10 cellular contexts compared by ENCODE assay signal in genomic region chr6:69729870-69730449, GRCh38.
A peak's percentile ranks its signal among the peaks of the same experiment; 100 is the strongest.
DNase-seq lines count a peak whose midpoint lies in the region; ATAC-seq and TF ChIP-seq lines count a peak whose summit lies in the region.
"Had no signal": no experiment of that assay in that cellular context is flagged by ENCODE, and none has a peak within 500 bp of the region (broad histone marks: within the 10 kb centered on the region; RNA-seq: fewer than 3 reads in every experiment).

No MANE protein-coding gene starts in this region.

- ATAC-seq in foreskin keratinocyte, result no peak
- ATAC-seq in stimulated activated effector memory CD8-positive, alpha-beta T cell treated with anti-CD3 and anti-CD28 coated beads, Interleukin-12 subunit alpha, Interleukin-12 subunit beta, amount 100 ng/mL, for 72 hours, result no peak
- ATAC-seq in HG02970 (IDR thresholded peaks at IDR 0.05; ENCODE audit: low FRiP score, unreplicated experiment), result no peak
- ATAC-seq: GM12878 had no signal

- no peak overlapping the region for H3K27ac ChIP-seq in A673 (ENCODE audit: low read depth, low read length, poor library complexity, severe bottlenecking)
- no peak overlapping the region for H3K27ac ChIP-seq in foreskin keratinocyte

- intact Hi-C loops in A673 (cut with micrococcal nuclease; ENCODE audit: unreplicated experiment), result loop anchor here (5.0 to 10.0 kb wide), 4 partner anchors 555 to 1093 kb away; partner anchors contain the start of gene ADGRB3

- CTCF ChIA-PET in A673 (lab: Charles Lee), result interaction anchor here (0.6 kb wide), 1 partner anchor 420 kb away, joined by 3 read pairs; no protein-coding TSS in a partner anchor

- H3K4me1 ChIP-seq in A673 (ENCODE audit: insufficient read depth, low read length, poor library complexity, severe bottlenecking), result no peaks in the 10 kb centered on the region
- no peaks in the 10 kb centered on the region for H3K4me1 ChIP-seq in foreskin keratinocyte

- no peak overlapping the region for H3K4me3 Mint-ChIP-seq in stimulated activated effector memory CD8-positive, alpha-beta T cell treated with anti-CD3 and anti-CD28 coated beads, Interleukin-12 subunit alpha, Interleukin-12 subunit beta, amount 100 ng/mL, for 72 hours
- H3K4me3 Mint-ChIP-seq: activated CD4-positive, alpha-beta T cell treated with anti-CD3 and anti-CD28 coated beads, Interleukin-2, amount 10 ng/mL, durations not matched to agents 7 days and 5 days had no signal

- H3K9me3 ChIP-seq in A673 (ENCODE audit: low read depth, low read length, poor library complexity, severe bottlenecking), result peaks cover 6% of the 10 kb centered on the region

- H3K27me3 ChIP-seq in A673 (replicated peaks; ENCODE audit: insufficient read depth, low read depth, low read length, poor library complexity) (no peaks in the 10 kb centered on the region), foreskin keratinocyte (no peaks in the 10 kb centered on the region)

- POLR2A ChIA-PET in A673 (lab: Charles Lee; ENCODE audit: low non-redundant PET), result no interaction called here

- peaks cover 5% of the 10 kb centered on the region for H3K9me3 Mint-ChIP-seq in stimulated activated effector memory CD8-positive, alpha-beta T cell treated with anti-CD3 and anti-CD28 coated beads, Interleukin-12 subunit alpha, Interleukin-12 subunit beta, amount 100 ng/mL, for 72 hours

- peaks cover 12% of the 10 kb centered on the region for H3K4me1 Mint-ChIP-seq in stimulated activated effector memory CD8-positive, alpha-beta T cell treated with anti-CD3 and anti-CD28 coated beads, Interleukin-12 subunit alpha, Interleukin-12 subunit beta, amount 100 ng/mL, for 72 hours
- H3K4me1 Mint-ChIP-seq: activated CD4-positive, alpha-beta T cell treated with anti-CD3 and anti-CD28 coated beads, Interleukin-2, amount 10 ng/mL, durations not matched to agents 7 days and 5 days had no signal

- H3K27ac Mint-ChIP-seq in stimulated activated effector memory CD8-positive, alpha-beta T cell treated with anti-CD3 and anti-CD28 coated beads, Interleukin-12 subunit alpha, Interleukin-12 subunit beta, amount 100 ng/mL, for 72 hours, result no peak overlapping the region
- H3K27ac Mint-ChIP-seq: activated CD4-positive, alpha-beta T cell treated with anti-CD3 and anti-CD28 coated beads, Interleukin-2, amount 10 ng/mL, durations not matched to agents 7 days and 5 days had no signal

- peaks cover 15% of the 10 kb centered on the region for H3K36me3 Mint-ChIP-seq in stimulated activated effector memory CD8-positive, alpha-beta T cell treated with anti-CD3 and anti-CD28 coated beads, Interleukin-12 subunit alpha, Interleukin-12 subunit beta, amount 100 ng/mL, for 72 hours

- TF ChIP-seq CTCF in A673 (conservative IDR thresholded peaks at IDR 0.05; ENCODE audit: low read depth, low read length) (peak; percentile 61), foreskin keratinocyte (conservative IDR thresholded peaks at IDR 0.05) (peak; percentile 53)

- no TSS peak for BruUV-seq in A673 (replicated peaks; lab: Mats Ljungman, UMichigan)

- H3K4me3 ChIP-seq in A673 (ENCODE audit: low read depth, low read length, poor library complexity, severe bottlenecking), result no peak overlapping the region
- H3K4me3 ChIP-seq: GM12878 had no signal

- DNase-seq in A673 (ENCODE audit: low spot score), result peak; percentile 17
- DNase-seq in GM03348 (ENCODE audit: low spot score), result peak; percentile 11
- peak; percentile 49 for DNase-seq in OCI-M1 (lab: John Stamatoyannopoulos, UW)
- no peak for DNase-seq in foreskin keratinocyte
- no peak for DNase-seq in Ammon's horn (ENCODE audit: low spot score)
- DNase-seq in stimulated activated effector memory CD8-positive, alpha-beta T cell treated with anti-CD3 and anti-CD28 coated beads, Interleukin-12 subunit alpha, Interleukin-12 subunit beta, amount 100 ng/mL, for 72 hours (ENCODE audit: low spot score in 2 of 2), result no peak
- no peak for DNase-seq in anterior cingulate cortex (lab: John Stamatoyannopoulos, UW)
- DNase-seq: activated CD4-positive, alpha-beta T cell treated with anti-CD3 and anti-CD28 coated beads, Interleukin-2, amount 10 ng/mL, durations not matched to agents 7 days and 5 days had no signal

- H3K36me3 ChIP-seq in A673 (ENCODE audit: insufficient read depth, low read length, poor library complexity, severe bottlenecking), result no peaks in the 10 kb centered on the region

Comparison
In these comparisons a context has a peak if more than half of its experiments do, and no peak if none do; other contexts are left out.
1. DNase-seq: peak in A673 (single experiment), GM03348 (single experiment) and OCI-M1 (single experiment); none in foreskin keratinocyte (0 of 2), Ammon's horn (single experiment), stimulated activated effector memory CD8-positive, alpha-beta T cell treated with anti-CD3 and anti-CD28 coated beads, Interleukin-12 subunit alpha, Interleukin-12 subunit beta, amount 100 ng/mL, for 72 hours (0 of 2) and anterior cingulate cortex (0 of 58).